Comparison of ENCODE assay signal across 8 cellular contexts in the genomic region with DNA sequence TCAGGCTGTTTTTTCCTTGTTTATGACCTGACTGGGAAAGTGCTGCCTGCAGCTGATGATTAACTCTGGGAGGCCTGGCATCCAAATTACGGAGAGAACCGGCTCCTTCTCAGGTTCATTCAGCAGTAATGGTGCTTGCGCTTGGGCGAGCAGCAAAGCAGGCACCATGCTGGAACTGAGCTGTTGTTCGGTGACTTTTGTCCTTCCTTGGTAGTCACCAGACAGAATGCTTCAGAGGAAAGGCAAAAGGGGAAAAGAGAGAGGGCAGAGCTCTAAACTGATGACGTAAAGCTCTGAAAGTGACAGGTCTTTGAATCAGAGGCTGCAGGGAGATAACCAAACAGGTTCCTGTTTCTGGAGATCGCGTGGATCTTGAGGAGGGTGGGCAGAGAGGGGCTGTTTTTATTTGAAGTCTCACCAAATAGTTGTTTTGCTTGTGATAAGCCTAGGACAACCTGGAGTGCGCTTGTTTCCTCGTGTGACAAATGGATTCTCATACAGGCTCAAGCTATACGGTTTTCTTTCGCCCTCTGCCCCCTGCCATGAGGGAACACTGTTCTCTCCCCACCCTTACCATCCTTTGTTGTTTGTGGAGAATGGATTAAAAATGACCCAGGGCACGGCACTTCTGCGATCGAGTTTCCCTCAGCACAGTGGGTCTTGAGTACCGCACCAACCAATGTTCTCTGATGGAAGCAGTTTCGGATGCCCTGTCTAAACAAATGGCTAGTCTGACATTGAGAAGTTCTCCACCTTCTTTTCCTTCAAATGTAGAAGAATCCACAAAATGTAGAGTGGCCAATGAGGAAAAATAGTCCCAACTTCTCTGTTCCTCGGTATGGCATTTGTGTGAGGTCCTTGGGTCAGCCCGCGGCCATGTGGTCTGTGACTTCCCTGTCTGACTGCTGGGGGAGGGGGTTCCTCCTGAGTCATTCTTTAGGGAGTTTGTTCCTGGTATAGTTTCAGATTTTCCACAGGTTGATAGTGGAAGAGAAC. TPM values are rescaled to one million over a fixed set of nuclear protein-coding genes. Genes with fewer than 3 reads are reported as not detected.
DNase-seq lines count a peak whose midpoint lies in the region; ATAC-seq and TF ChIP-seq lines count a peak whose summit lies in the region.

No MANE protein-coding gene starts in this region.

- TF ChIP-seq CTCF in GM23338 (conservative IDR thresholded peaks at IDR 0.05; ENCODE audit: low read depth in 2 of 2) = no peak
- no peak for TF ChIP-seq CTCF in lower leg skin (IDR thresholded peaks at IDR 0.05)

- H3K27ac ChIP-seq in GM23338 (ENCODE audit: low read depth) = no peak overlapping the region

- peaks cover 12% of the 10 kb centered on the region for H3K9me3 Mint-ChIP-seq in GM23338
- H3K9me3 Mint-ChIP-seq in natural killer cell treated with Interleukin-12 subunit alpha and Interleukin-12 subunit beta and Interleukin-15 and Interleukin-18, amount 100 ng/mL, for 72 hours = no peaks in the 10 kb centered on the region

- H3K4me3 ChIP-seq in GM23338 = no peak overlapping the region
- H3K4me3 ChIP-seq in lower leg skin (ENCODE audit: low read depth, poor library complexity, severe bottlenecking) = no peak overlapping the region

- 0 out of 2 replicates have a peak, but pooled peaks cover 3% of the 10 kb centered on the region for H3K9me2 ChIP-seq in GM23338 (ENCODE audit: insufficient read depth)

- no peak overlapping the region for H3K4me2 ChIP-seq in GM23338

- no peak for DNase-seq in GM23338 (ENCODE audit: low spot score)
- peak; percentile 52 to 79 for DNase-seq in NOMO-1 (lab: John Stamatoyannopoulos, UW; ENCODE audit: unreplicated experiment in 2 of 2)
- peak; percentile 76 for DNase-seq in dermis blood vessel endothelial cell
- no peak for DNase-seq in natural killer cell treated with Interleukin-12 subunit alpha and Interleukin-12 subunit beta and Interleukin-15 and Interleukin-18, amount 100 ng/mL, for 72 hours (ENCODE audit: low spot score)
- DNase-seq in lower leg skin (ENCODE audit: low spot score in 2 of 2) = no peak
- DNase-seq in DMS 273 (lab: John Stamatoyannopoulos, UW; ENCODE audit: unreplicated experiment) = no peak
- no peak for DNase-seq in GOT3 (lab: John Stamatoyannopoulos, UW)

- H3K4me3 Mint-ChIP-seq in GM23338 = no peak overlapping the region
- H3K4me3 Mint-ChIP-seq in natural killer cell treated with Interleukin-12 subunit alpha and Interleukin-12 subunit beta and Interleukin-15 and Interleukin-18, amount 100 ng/mL, for 72 hours = peak overlapping the region; percentile 92

- intact Hi-C loops in lower leg skin (cut with DNase I; ENCODE audit: low total_unique reads) = no loop called here

- H3K4me1 ChIP-seq in GM23338 (ENCODE audit: insufficient read depth) = peaks cover 10% of the 10 kb centered on the region

- peaks cover 3% of the 10 kb centered on the region for H3K27me3 Mint-ChIP-seq in GM23338 (ENCODE audit: insufficient read depth, low read depth, poor library complexity)
- H3K27me3 Mint-ChIP-seq in natural killer cell treated with Interleukin-12 subunit alpha and Interleukin-12 subunit beta and Interleukin-15 and Interleukin-18, amount 100 ng/mL, for 72 hours = peaks cover 6 to 20% of the 10 kb centered on the region in 2 donors

- ATAC-seq in GM18505 (IDR thresholded peaks at IDR 0.05; ENCODE audit: unreplicated experiment) = peak; percentile 39
- no peak for ATAC-seq in GM23338
- ATAC-seq in natural killer cell treated with Interleukin-12 subunit alpha and Interleukin-12 subunit beta and Interleukin-15 and Interleukin-18, amount 100 ng/mL, for 72 hours = no peak

- H3K27me3 ChIP-seq in GM23338 (ENCODE audit: insufficient read depth) = no peaks in the 10 kb centered on the region

- no peak overlapping the region for H3K27ac Mint-ChIP-seq in GM23338
- H3K27ac Mint-ChIP-seq in natural killer cell treated with Interleukin-12 subunit alpha and Interleukin-12 subunit beta and Interleukin-15 and Interleukin-18, amount 100 ng/mL, for 72 hours = peak overlapping the region; percentile 90 to 91

- H3K36me3 ChIP-seq in GM23338 (ENCODE audit: insufficient read depth) = no peaks in the 10 kb centered on the region

- TF ChIP-seq POLR2A in GM18505 (IDR thresholded peaks at IDR 0.05; ENCODE audit: borderline replicate concordance, extremely low read depth, insufficient read depth, insufficient read length) (peak; percentile 94), lower leg skin (IDR thresholded peaks at IDR 0.05) (no peak)

- no peaks in the 10 kb centered on the region for H4K20me1 ChIP-seq in GM23338 (replicated peaks; ENCODE audit: insufficient read depth)

- peaks cover 10% of the 10 kb centered on the region; the same call in 2 of the 3 replicates for H3K36me3 Mint-ChIP-seq in GM23338 (ENCODE audit: low read depth)
- no peaks in the 10 kb centered on the region for H3K36me3 Mint-ChIP-seq in natural killer cell treated with Interleukin-12 subunit alpha and Interleukin-12 subunit beta and Interleukin-15 and Interleukin-18, amount 100 ng/mL, for 72 hours

- peaks cover 18% of the 10 kb centered on the region for H3K4me1 Mint-ChIP-seq in GM23338
- peaks cover 29 to 36% of the 10 kb centered on the region in 2 donors for H3K4me1 Mint-ChIP-seq in natural killer cell treated with Interleukin-12 subunit alpha and Interleukin-12 subunit beta and Interleukin-15 and Interleukin-18, amount 100 ng/mL, for 72 hours (ENCODE audit: low read depth in 2 of 2)

- H3F3A ChIP-seq in GM23338 (replicated peaks; ENCODE audit: low read depth) = no peaks in the 10 kb centered on the region

- 81 to 83% methylated on average over 20 of the region's 20 CpGs for WGBS in lower leg skin, 2 donors

- no peaks in the 10 kb centered on the region for H3K79me2 ChIP-seq in GM23338 (replicated peaks; ENCODE audit: insufficient read depth)

- H2AFZ ChIP-seq in GM23338 = peak overlapping the region; percentile 69; the same call in 1 of the 2 replicates

TF ChIP-seq in GM23338, 12 proteins besides CTCF, POLR2A, EP300 and RAD21 (continues in another document):
- TF ChIP-seq NANOG (IDR thresholded peaks at IDR 0.05; ENCODE audit: borderline replicate concordance) (no peak), ZNF114 (CRISPR knock-in tag; IDR thresholded peaks at IDR 0.05) (no peak), ZNF331 (CRISPR knock-in tag; IDR thresholded peaks at IDR 0.05; ENCODE audit: low read depth) (no peak), REST (IDR thresholded peaks at IDR 0.05; ENCODE audit: unreplicated experiment) (no peak), JUNB (IDR thresholded peaks at IDR 0.05; ENCODE audit: unreplicated experiment) (no peak), CREB1 (CRISPR knock-in tag; IDR thresholded peaks at IDR 0.05; ENCODE audit: low read depth) (no peak), POLR2AphosphoS5 (IDR thresholded peaks at IDR 0.05; ENCODE audit: low read depth) (no peak)

RNA-seq across cellular contexts. Expression of gene RASGRP3, which starts 1.3 kb away (rescaled TPM):
- 0.69 TPM in 1 of 2 replicates, not detected in the other for total RNA-seq in GM23338 (2014; rRNA removed; shearing (Covaris generic))
- 0.19 and 0.23 TPM in 2 replicates for polyA plus RNA-seq in GM23338 (2016; fragmentation: Nextera tagmentation; extraction: Ambion mirVana)
- 202 and 255 TPM in 2 replicates for total RNA-seq in dermis blood vessel endothelial cell
- 10 to 100 TPM in 1 of 2 donors, 1 to 10 TPM in 1; 1.5 to 26.2 TPM for total RNA-seq in natural killer cell treated with Interleukin-12 subunit alpha and Interleukin-12 subunit beta and Interleukin-15 and Interleukin-18, amount 100 ng/mL, for 72 hours
- total RNA-seq in lower leg skin = 10 to 100 TPM in 1 of 4 donors, 1 to 10 TPM in 3; 2.4 to 15.8 (median 4.3) TPM

Comparison
In these comparisons a context has a peak if more than half of its experiments do, and no peak if none do; other contexts are left out.
1. DNase-seq: peak in NOMO-1 (2 of 2) and dermis blood vessel endothelial cell (single experiment); none in GM23338 (single experiment), natural killer cell treated with Interleukin-12 subunit alpha and Interleukin-12 subunit beta and Interleukin-15 and Interleukin-18, amount 100 ng/mL, for 72 hours (single experiment), lower leg skin (0 of 2), DMS 273 (single experiment) and GOT3 (single experiment).